ENCODE assay signal across 1 cellular context in the genomic region with DNA sequence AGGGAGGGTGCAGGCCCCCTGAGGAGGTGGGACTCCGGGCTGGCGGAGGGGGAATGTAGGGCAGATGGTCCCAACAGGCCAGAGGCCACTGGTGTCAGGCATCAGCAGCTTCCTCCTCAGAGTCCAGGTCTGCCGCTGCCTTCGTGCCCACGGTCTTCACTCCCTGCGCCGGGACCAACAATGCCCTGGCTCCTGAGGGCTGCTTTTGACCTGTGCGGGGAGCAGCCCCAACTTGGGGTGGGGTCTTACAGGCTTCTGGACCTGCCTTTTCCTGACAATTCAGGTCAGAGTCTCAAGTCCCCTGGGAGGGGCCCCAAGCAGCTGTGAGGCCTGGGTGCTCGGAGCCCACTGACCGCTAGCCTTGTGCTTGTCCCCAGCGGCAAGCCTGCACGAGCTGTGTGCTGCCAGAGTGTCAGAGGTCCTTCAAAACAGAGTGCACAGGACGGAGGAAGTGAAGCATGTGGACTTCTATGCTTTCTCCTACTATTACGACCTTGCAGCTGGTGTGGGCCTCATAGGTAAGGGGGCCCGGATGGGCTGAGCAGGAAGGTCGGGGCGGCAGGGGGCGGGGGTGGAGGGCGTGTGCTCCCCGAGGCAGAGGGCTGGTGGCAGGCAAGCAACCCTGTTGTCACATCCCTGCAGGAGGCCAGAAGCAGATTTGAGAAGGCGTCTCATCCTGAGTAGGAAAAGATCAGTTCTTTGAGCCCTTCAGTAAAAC.
TF ChIP-seq lines count a peak whose summit lies in the region.

No MANE protein-coding gene starts in this region.

TF ChIP-seq in HCT116, 20 proteins besides CTCF, POLR2A, EP300 and RAD21 (continued from another document):
- no peak for TF ChIP-seq CBX3 (IDR thresholded peaks at IDR 0.05; ENCODE audit: low read depth)
- TF ChIP-seq YY1 (IDR thresholded peaks at IDR 0.05; ENCODE audit: extremely low read depth, insufficient replicate concordance, low read depth, low read length): no peak
- TF ChIP-seq SP1 (IDR thresholded peaks at IDR 0.05; ENCODE audit: low read depth): no peak
- no peak for TF ChIP-seq ZNF274 (IDR thresholded peaks at IDR 0.05; ENCODE audit: low read depth, low read length)
- TF ChIP-seq, protein P1, sequence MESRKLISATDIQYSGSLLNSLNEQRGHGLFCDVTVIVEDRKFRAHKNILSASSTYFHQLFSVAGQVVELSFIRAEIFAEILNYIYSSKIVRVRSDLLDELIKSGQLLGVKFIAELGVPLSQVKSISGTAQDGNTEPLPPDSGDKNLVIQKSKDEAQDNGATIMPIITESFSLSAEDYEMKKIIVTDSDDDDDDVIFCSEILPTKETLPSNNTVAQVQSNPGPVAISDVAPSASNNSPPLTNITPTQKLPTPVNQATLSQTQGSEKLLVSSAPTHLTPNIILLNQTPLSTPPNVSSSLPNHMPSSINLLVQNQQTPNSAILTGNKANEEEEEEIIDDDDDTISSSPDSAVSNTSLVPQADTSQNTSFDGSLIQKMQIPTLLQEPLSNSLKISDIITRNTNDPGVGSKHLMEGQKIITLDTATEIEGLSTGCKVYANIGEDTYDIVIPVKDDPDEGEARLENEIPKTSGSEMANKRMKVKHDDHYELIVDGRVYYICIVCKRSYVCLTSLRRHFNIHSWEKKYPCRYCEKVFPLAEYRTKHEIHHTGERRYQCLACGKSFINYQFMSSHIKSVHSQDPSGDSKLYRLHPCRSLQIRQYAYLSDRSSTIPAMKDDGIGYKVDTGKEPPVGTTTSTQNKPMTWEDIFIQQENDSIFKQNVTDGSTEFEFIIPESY (IDR thresholded peaks at IDR 0.05; ENCODE audit: extremely low read depth, insufficient replicate concordance, low read length): no peak
- TF ChIP-seq CEBPB (IDR thresholded peaks at IDR 0.05; ENCODE audit: low read depth): no peak
